In genomic region chr19:30666301-30666803, GRCh38 we compare ENCODE assay signal across 8 cellular contexts.
DNase-seq lines count a peak whose midpoint lies in the region; ATAC-seq and TF ChIP-seq lines count a peak whose summit lies in the region.

No MANE protein-coding gene starts in this region.

- no peak for TF ChIP-seq EP300 in upper lobe of left lung (IDR thresholded peaks at IDR 0.05)

- no peak overlapping the region for H3K4me3 Mint-ChIP-seq in endothelial cell (ENCODE audit: unreplicated experiment)
- no peak overlapping the region for H3K4me3 Mint-ChIP-seq in natural killer cell treated with Interleukin-12 subunit alpha and Interleukin-12 subunit beta and Interleukin-15 and Interleukin-18, amount 100 ng/mL, for 72 hours

- H3K4me1 ChIP-seq in upper lobe of left lung: no peaks in the 10 kb centered on the region

- no peaks in the 10 kb centered on the region for H3K9me3 Mint-ChIP-seq in endothelial cell (ENCODE audit: unreplicated experiment)
- H3K9me3 Mint-ChIP-seq in natural killer cell treated with Interleukin-12 subunit alpha and Interleukin-12 subunit beta and Interleukin-15 and Interleukin-18, amount 100 ng/mL, for 72 hours: no peaks in the 10 kb centered on the region

- no peak for ATAC-seq in natural killer cell treated with Interleukin-12 subunit alpha and Interleukin-12 subunit beta and Interleukin-15 and Interleukin-18, amount 100 ng/mL, for 72 hours
- ATAC-seq in upper lobe of left lung (ENCODE audit: low FRiP score in 2 of 2) (peak in 1 of 2 donors; percentile 44), HG03097 (IDR thresholded peaks at IDR 0.05; ENCODE audit: low FRiP score, unreplicated experiment) (no peak)

- TF ChIP-seq CTCF in endothelial cell (IDR thresholded peaks at IDR 0.05; ENCODE audit: unreplicated experiment): peak; percentile 77
- peak; percentile 54 to 94 (median 64) for TF ChIP-seq CTCF in upper lobe of left lung (IDR thresholded peaks at IDR 0.05)

- no peaks in the 10 kb centered on the region for H3K36me3 Mint-ChIP-seq in endothelial cell (ENCODE audit: low read depth, unreplicated experiment)
- H3K36me3 Mint-ChIP-seq in natural killer cell treated with Interleukin-12 subunit alpha and Interleukin-12 subunit beta and Interleukin-15 and Interleukin-18, amount 100 ng/mL, for 72 hours: no peaks in the 10 kb centered on the region

- TF ChIP-seq POLR2A in upper lobe of left lung (IDR thresholded peaks at IDR 0.05): no peak

- peaks cover 18% of the 10 kb centered on the region for H3K4me1 Mint-ChIP-seq in endothelial cell (ENCODE audit: unreplicated experiment)
- H3K4me1 Mint-ChIP-seq in natural killer cell treated with Interleukin-12 subunit alpha and Interleukin-12 subunit beta and Interleukin-15 and Interleukin-18, amount 100 ng/mL, for 72 hours (ENCODE audit: low read depth in 2 of 2): peaks cover 0 to 3% of the 10 kb centered on the region in 2 donors

- H3K27ac ChIP-seq in upper lobe of left lung: no peak overlapping the region

- peak; percentile 10 for DNase-seq in NK-92 treated with Interleukin-12 subunit alpha and Interleukin-12 subunit beta, amount 100 ng/mL, for 24 hours (lab: John Stamatoyannopoulos, UW)
- DNase-seq in NK-92 (lab: John Stamatoyannopoulos, UW; ENCODE audit: unreplicated experiment) (no peak), NAMALWA (ENCODE audit: low spot score) (peak; percentile 58), endothelial cell (ENCODE audit: low spot score) (peak; percentile 76), upper lobe of left lung (no peak)
- DNase-seq in activated CD4-positive, alpha-beta T cell treated with anti-CD3 and anti-CD28 coated beads, Interleukin-2, amount 50 U/mL, for 24 hours (ENCODE audit: low read depth in 1 of 2, low spot score in 1 of 2): peak; percentile 16 to 19
- DNase-seq in natural killer cell treated with Interleukin-12 subunit alpha and Interleukin-12 subunit beta and Interleukin-15 and Interleukin-18, amount 100 ng/mL, for 72 hours (ENCODE audit: low spot score): peak; percentile 62

- no peaks in the 10 kb centered on the region for H3K9me3 ChIP-seq in upper lobe of left lung

- no peaks in the 10 kb centered on the region for H3K36me3 ChIP-seq in upper lobe of left lung

- H3K4me3 ChIP-seq in upper lobe of left lung: no peak overlapping the region

- no peak overlapping the region for H3K27ac Mint-ChIP-seq in endothelial cell (ENCODE audit: unreplicated experiment)
- no peak overlapping the region for H3K27ac Mint-ChIP-seq in natural killer cell treated with Interleukin-12 subunit alpha and Interleukin-12 subunit beta and Interleukin-15 and Interleukin-18, amount 100 ng/mL, for 72 hours

- peaks cover 0 to 9% (median 5%) of the 10 kb centered on the region in 4 donors for H3K27me3 ChIP-seq in upper lobe of left lung

- WGBS in upper lobe of left lung, 2 donors: 5 to 6% methylated on average over 11 of the region's 11 CpGs

- H3K27me3 Mint-ChIP-seq in endothelial cell (ENCODE audit: unreplicated experiment): peaks cover 5% of the 10 kb centered on the region
- peaks cover 25 to 28% of the 10 kb centered on the region in 2 donors for H3K27me3 Mint-ChIP-seq in natural killer cell treated with Interleukin-12 subunit alpha and Interleukin-12 subunit beta and Interleukin-15 and Interleukin-18, amount 100 ng/mL, for 72 hours

Comparison
In these comparisons a context has a peak if more than half of its experiments do, and no peak if none do; other contexts are left out.
1. DNase-seq: peak in NK-92 treated with Interleukin-12 subunit alpha and Interleukin-12 subunit beta, amount 100 ng/mL, for 24 hours (single experiment), NAMALWA (single experiment), activated CD4-positive, alpha-beta T cell treated with anti-CD3 and anti-CD28 coated beads, Interleukin-2, amount 50 U/mL, for 24 hours (2 of 2), endothelial cell (single experiment) and natural killer cell treated with Interleukin-12 subunit alpha and Interleukin-12 subunit beta and Interleukin-15 and Interleukin-18, amount 100 ng/mL, for 72 hours (single experiment); none in NK-92 (single experiment) and upper lobe of left lung (0 of 2).